In genomic region chr7:36279251-36279925, GRCh38 we compare ENCODE assay signal across 11 cellular contexts.
DNase-seq lines count a peak whose midpoint lies in the region; ATAC-seq and TF ChIP-seq lines count a peak whose summit lies in the region.
"Had no signal": no experiment of that assay in that cellular context is flagged by ENCODE, and none has a peak within 500 bp of the region (broad histone marks: within the 10 kb centered on the region; RNA-seq: fewer than 3 reads in every experiment).

No MANE protein-coding gene starts in this region.

- H3K27ac Mint-ChIP-seq in MCF 10A (ENCODE audit: low read depth, unreplicated experiment) (peak overlapping the region; percentile 28), brain (peak overlapping the region; percentile 81 to 95 (median 95))

- intact Hi-C loops in MCF 10A (cut with micrococcal nuclease) (no loop called here), mammary epithelial cell (cut with micrococcal nuclease) (no loop called here), vagina (cut with DNase I) (no loop called here), prostate gland (cut with DNase I) (loop anchor here (5.0 kb wide), 2 partner anchors 47 to 72 kb away; no protein-coding TSS in a partner anchor)

- H3K4me1 Mint-ChIP-seq in MCF 10A (ENCODE audit: insufficient read depth, unreplicated experiment) = peaks cover 21% of the 10 kb centered on the region
- H3K4me1 Mint-ChIP-seq in brain = peaks cover 85% of the 10 kb centered on the region

- H3K27me3 Mint-ChIP-seq in MCF 10A (ENCODE audit: insufficient read depth, unreplicated experiment) (no peaks in the 10 kb centered on the region), brain (peaks cover 3% of the 10 kb centered on the region)

- H3K9me3 Mint-ChIP-seq in MCF 10A (ENCODE audit: unreplicated experiment) = no peaks in the 10 kb centered on the region
- peaks cover 0 to 3% (median 0%) of the 10 kb centered on the region in 5 experiments for H3K9me3 Mint-ChIP-seq in brain

- DNase-seq in MCF 10A (ENCODE audit: unreplicated experiment) = no peak
- DNase-seq in mammary epithelial cell = no peak
- peak; percentile 52 to 84 for DNase-seq in vagina (ENCODE audit: extremely low spot score in 2 of 2)
- DNase-seq in COLO829 (ENCODE audit: low spot score) = no peak
- no peak for DNase-seq in prostate gland (ENCODE audit: low spot score)
- no peak for DNase-seq in putamen (ENCODE audit: low spot score)
- DNase-seq: left ventricle myocardium inferior, MM.1S had no signal

- in situ Hi-C loops in mammary epithelial cell (cut with MboI; ENCODE audit: low sequenced_read_pairs in 2 of 2) = no loop called here

- H3K4me2 ChIP-seq in mammary epithelial cell (ENCODE audit: insufficient read depth, low read depth, low read length) = no peak overlapping the region
- H3K4me2 ChIP-seq: BLaER1 had no signal

- H4K20me1 ChIP-seq in mammary epithelial cell (ENCODE audit: insufficient read depth, low read length) = no peaks in the 10 kb centered on the region
- H4K20me1 ChIP-seq: BLaER1 had no signal

- H3K27ac ChIP-seq in mammary epithelial cell (ENCODE audit: insufficient read depth, low read depth, low read length) = no peak overlapping the region
- peak overlapping the region; percentile 73 for H3K27ac ChIP-seq in vagina
- peak overlapping the region in 1 of 2 donors; percentile 32 for H3K27ac ChIP-seq in prostate gland
- H3K27ac ChIP-seq: BLaER1 had no signal

- no peaks in the 10 kb centered on the region for H3K36me3 Mint-ChIP-seq in MCF 10A (ENCODE audit: insufficient read depth, unreplicated experiment)
- no peaks in the 10 kb centered on the region for H3K36me3 Mint-ChIP-seq in brain

- no peaks in the 10 kb centered on the region for H3K27me3 ChIP-seq in mammary epithelial cell (ENCODE audit: insufficient read depth, low read length)
- H3K27me3 ChIP-seq in vagina = no peaks in the 10 kb centered on the region
- H3K27me3 ChIP-seq in prostate gland (replicated peaks; ENCODE audit: insufficient read depth) = no peaks in the 10 kb centered on the region
- H3K27me3 ChIP-seq: BLaER1 had no signal

- no peak overlapping the region for H2AFZ ChIP-seq in mammary epithelial cell (ENCODE audit: low read depth, low read length)

- CTCF ChIA-PET in MCF 10A (lab: Yijun Ruan, JAX) = interaction anchor here (2.0 to 2.6 kb wide), 2 partner anchors 12 to 151 kb away, joined by 6 to 22 read pairs; no protein-coding TSS in a partner anchor
- CTCF ChIA-PET in mammary epithelial cell (lab: Charles Lee; ENCODE audit: low non-redundant PET) = interaction anchor here (0.6 kb wide), 1 partner anchor 148 kb away, joined by 8 read pairs; no protein-coding TSS in a partner anchor

- dilution Hi-C loops in mammary epithelial cell (cut with HindIII; ENCODE audit: low sequenced_read_pairs) = no loop called here

- no peaks in the 10 kb centered on the region for H3K79me2 ChIP-seq in mammary epithelial cell (ENCODE audit: insufficient read depth, low read length)

- no peak overlapping the region for H3K9ac ChIP-seq in mammary epithelial cell (ENCODE audit: insufficient read depth, low read length)
- H3K9ac ChIP-seq: BLaER1 had no signal

- 82% methylated on average over 9 of the region's 9 CpGs for WGBS in mammary epithelial cell (ENCODE audit: low coverage, missing lambda C conversion rate)
- WGBS in prostate gland = 85% methylated on average over 9 of the region's 9 CpGs

- BruUV-seq in MCF 10A (replicated peaks; lab: Mats Ljungman, UMichigan) (no TSS peak), mammary epithelial cell (replicated peaks; lab: Mats Ljungman, UMichigan) (no TSS peak)

- H3K4me3 ChIP-seq in mammary epithelial cell (replicated peaks in 1 of 3; ENCODE audit: insufficient read depth in 1 of 3, low read depth in 2 of 3, low read length in 3 of 3) = no peak overlapping the region
- H3K4me3 ChIP-seq in vagina = no peak overlapping the region
- no peak overlapping the region for H3K4me3 ChIP-seq in prostate gland
- H3K4me3 ChIP-seq: BLaER1, left ventricle myocardium inferior had no signal

- POLR2A ChIA-PET in MCF 10A (lab: Yijun Ruan, JAX) = no interaction called here

- ATAC-seq in HG03060 (IDR thresholded peaks at IDR 0.05; ENCODE audit: low read depth, unreplicated experiment) = peak; percentile 45

- TF ChIP-seq CTCF in MCF 10A (IDR thresholded peaks at IDR 0.05; ENCODE audit: unreplicated experiment) = no peak
- no peak for TF ChIP-seq CTCF in mammary epithelial cell (conservative IDR thresholded peaks at IDR 0.05 in 1 of 2, IDR thresholded peaks at IDR 0.05 in 1 of 2; ENCODE audit: extremely low read depth in 1 of 2, insufficient read depth in 1 of 2, low read depth in 1 of 2, low read length in 2 of 2)
- no peak for TF ChIP-seq CTCF in brain (conservative IDR thresholded peaks at IDR 0.05)
- no peak for TF ChIP-seq CTCF in vagina (IDR thresholded peaks at IDR 0.05)
- no peak for TF ChIP-seq CTCF in prostate gland (IDR thresholded peaks at IDR 0.05)

- H3K36me3 ChIP-seq in mammary epithelial cell (ENCODE audit: insufficient read depth, low read length) (no peaks in the 10 kb centered on the region), vagina (no peaks in the 10 kb centered on the region), prostate gland (no peaks in the 10 kb centered on the region)
- H3K36me3 ChIP-seq: BLaER1, left ventricle myocardium inferior had no signal

- no peaks in the 10 kb centered on the region for H3K9me3 ChIP-seq in mammary epithelial cell (replicated peaks; ENCODE audit: insufficient read depth, low read length)
- no peaks in the 10 kb centered on the region for H3K9me3 ChIP-seq in vagina
- no peaks in the 10 kb centered on the region for H3K9me3 ChIP-seq in prostate gland
- H3K9me3 ChIP-seq: BLaER1, left ventricle myocardium inferior had no signal

- H3K4me1 ChIP-seq in mammary epithelial cell (ENCODE audit: insufficient read depth, low read length) (peaks cover 12% of the 10 kb centered on the region), vagina (peaks cover 71% of the 10 kb centered on the region), prostate gland (replicated peaks) (peaks cover 8% of the 10 kb centered on the region)

- no peak overlapping the region for H3K4me3 Mint-ChIP-seq in MCF 10A (ENCODE audit: unreplicated experiment)
- H3K4me3 Mint-ChIP-seq in brain = peak overlapping the region in 4 of 5 experiments; percentile 41 to 83 (median 62)

- TF ChIP-seq POLR2A in vagina (IDR thresholded peaks at IDR 0.05) = no peak
- TF ChIP-seq POLR2A in prostate gland (IDR thresholded peaks at IDR 0.05) = no peak

Comparison
In these comparisons a context has a peak if more than half of its experiments do, and no peak if none do; other contexts are left out.
1. DNase-seq: peak in vagina (2 of 2); none in MCF 10A (single experiment), mammary epithelial cell (single experiment), COLO829 (single experiment), prostate gland (single experiment) and putamen (single experiment).